8 cellular contexts compared by ENCODE assay signal in genomic region chr19:19034204-19034624, GRCh38. TPM values are rescaled to one million over a fixed set of nuclear protein-coding genes. Genes with fewer than 3 reads are reported as not detected.
DNase-seq lines count a peak whose midpoint lies in the region; TF ChIP-seq lines count a peak whose summit lies in the region.

No MANE protein-coding gene starts in this region.

- H3K9me3 ChIP-seq in ovary (no peaks in the 10 kb centered on the region), transverse colon (no peaks in the 10 kb centered on the region)

- intact Hi-C loops in ovary (cut with DNase I) (no loop called here), transverse colon (cut with DNase I; ENCODE audit: low total_unique reads) (no loop called here)

- peak overlapping the region; percentile 88 for H3K4me3 ChIP-seq in AG09309 (ENCODE audit: control insufficient read depth, low read depth, low read length)
- peak overlapping the region; percentile 96 for H3K4me3 ChIP-seq in LNCaP clone FGC (ENCODE audit: low read depth, low read length)
- H3K4me3 ChIP-seq in foreskin fibroblast (ENCODE audit: low read depth in 1 of 2, low read length in 2 of 2): peak overlapping the region; percentile 86 to 89
- H3K4me3 ChIP-seq in ovary: peak overlapping the region; percentile 83
- peak overlapping the region; percentile 65 to 94 (median 82) for H3K4me3 ChIP-seq in transverse colon

- no peaks in the 10 kb centered on the region for H3K27me3 ChIP-seq in ovary
- no peaks in the 10 kb centered on the region for H3K27me3 ChIP-seq in transverse colon

- H3K4me1 ChIP-seq in ovary (ENCODE audit: insufficient read depth) (peaks cover 7% of the 10 kb centered on the region), transverse colon (peaks cover 5 to 30% (median 19%) of the 10 kb centered on the region in 4 donors)

- TF ChIP-seq POLR2A in ovary (IDR thresholded peaks at IDR 0.05) (no peak), transverse colon (IDR thresholded peaks at IDR 0.05) (no peak)

- TF ChIP-seq CTCF in AG09309 (IDR thresholded peaks at IDR 0.05; ENCODE audit: control insufficient read depth, insufficient read depth, low read depth, low read length, missing control alignments): no peak
- no peak for TF ChIP-seq CTCF in LNCaP clone FGC (IDR thresholded peaks at IDR 0.05; ENCODE audit: control insufficient read depth, extremely low read depth, insufficient read depth)
- TF ChIP-seq CTCF in foreskin fibroblast (IDR thresholded peaks at IDR 0.05; ENCODE audit: low read depth, low read length): no peak
- no peak for TF ChIP-seq CTCF in ovary (IDR thresholded peaks at IDR 0.05)
- TF ChIP-seq CTCF in transverse colon (IDR thresholded peaks at IDR 0.05): no peak

- DNase-seq in AG09309 (ENCODE audit: low read depth) (no peak), GM19238 (ENCODE audit: insufficient read length, low spot score) (peak; percentile 85), LNCaP clone FGC (ENCODE audit: low read depth) (peak; percentile 69), SHP77 (lab: John Stamatoyannopoulos, UW) (peak; percentile 67 to 81), foreskin fibroblast (peak; percentile 67 to 86), ovary (no peak), transverse colon (peak; percentile 78)
- peak; percentile 57 for DNase-seq in activated effector memory CD4-positive, alpha-beta T cell treated with Interleukin-2 at 50 U/mL for 16 hours

- in situ Hi-C loops in transverse colon (cut with MboI; ENCODE audit: low pct_ligation_motif_present in 1 of 4, low pct_unique_long_range_greater_than_20kb in 1 of 4, low sequenced_read_pairs in 3 of 4): no loop called here

- H3K27ac ChIP-seq in ovary (no peak overlapping the region), transverse colon (peak overlapping the region; percentile 95 to 98 (median 96))

- 7 to 8% (median 7%) methylated on average over 10 of the region's 10 CpGs for WGBS in ovary, 3 donors
- 7 to 13% methylated on average over 4 to 10 of the region's 10 CpGs for WGBS in transverse colon (ENCODE audit: low coverage in 1 of 2), 2 donors

- TF ChIP-seq EP300 in ovary (IDR thresholded peaks at IDR 0.05) (no peak), transverse colon (IDR thresholded peaks at IDR 0.05; ENCODE audit: low read depth) (no peak)

- H3K36me3 ChIP-seq in ovary (no peaks in the 10 kb centered on the region), transverse colon (peaks cover 0 to 4% (median 2%) of the 10 kb centered on the region in 4 donors)

RNA-seq across cellular contexts. Expression of gene ARMC6, which starts 0.8 kb away (rescaled TPM):
- total RNA-seq in ovary: 10 to 100 TPM; 11.2 to 27.5 (median 14.8) TPM
- 10 to 100 TPM in 1 of 2 donors, 1 to 10 TPM in 1; 7.0 to 14.6 TPM for polyA plus RNA-seq in ovary
- total RNA-seq in transverse colon: 100 to 1,000 TPM in 1 of 4 donors, 10 to 100 TPM in 3; 15.2 to 220 (median 22.9) TPM

RNA-seq across cellular contexts. Expression of gene SUGP2, which starts 0.9 kb away (rescaled TPM):
- total RNA-seq in ovary (10 to 100 TPM; 29.1 to 81.9 (median 57.0) TPM), transverse colon (100 to 1,000 TPM in 1 of 4 donors, 10 to 100 TPM in 3; 43.0 to 132 (median 57.9) TPM)
- polyA plus RNA-seq in ovary: 10 to 100 TPM; 27.0 to 37.1 TPM

RNA-seq across cellular contexts. Expression of gene SLC25A42, which starts 29.6 kb away (rescaled TPM):
- 10 to 100 TPM in 6 of 7 donors, 1 to 10 TPM in 1; 9.5 to 34.3 (median 23.2) TPM for total RNA-seq in ovary
- polyA plus RNA-seq in ovary: 10 to 100 TPM in 1 of 2 donors, 1 to 10 TPM in 1; 6.5 to 18.8 TPM
- 100 to 1,000 TPM in 1 of 4 donors, 10 to 100 TPM in 2, 1 to 10 TPM in 1; 6.8 to 141 (median 24.5) TPM for total RNA-seq in transverse colon

Comparison
In these comparisons a context has a peak if more than half of its experiments do, and no peak if none do; other contexts are left out.
1. DNase-seq: peak in GM19238 (single experiment), LNCaP clone FGC (single experiment), SHP77 (2 of 2), activated effector memory CD4-positive, alpha-beta T cell treated with Interleukin-2 at 50 U/mL for 16 hours (single experiment), foreskin fibroblast (2 of 2) and transverse colon (single experiment); none in AG09309 (single experiment) and ovary (0 of 5).
2. H3K27ac ChIP-seq: peak in transverse colon (4 of 4); none in ovary (0 of 2).
3. Peak in every context shown above with its lines, with median percentiles within 50 percentile points of each other: H3K4me3 ChIP-seq.